ENCODE assay signal across 8 cellular contexts in the genomic region with DNA sequence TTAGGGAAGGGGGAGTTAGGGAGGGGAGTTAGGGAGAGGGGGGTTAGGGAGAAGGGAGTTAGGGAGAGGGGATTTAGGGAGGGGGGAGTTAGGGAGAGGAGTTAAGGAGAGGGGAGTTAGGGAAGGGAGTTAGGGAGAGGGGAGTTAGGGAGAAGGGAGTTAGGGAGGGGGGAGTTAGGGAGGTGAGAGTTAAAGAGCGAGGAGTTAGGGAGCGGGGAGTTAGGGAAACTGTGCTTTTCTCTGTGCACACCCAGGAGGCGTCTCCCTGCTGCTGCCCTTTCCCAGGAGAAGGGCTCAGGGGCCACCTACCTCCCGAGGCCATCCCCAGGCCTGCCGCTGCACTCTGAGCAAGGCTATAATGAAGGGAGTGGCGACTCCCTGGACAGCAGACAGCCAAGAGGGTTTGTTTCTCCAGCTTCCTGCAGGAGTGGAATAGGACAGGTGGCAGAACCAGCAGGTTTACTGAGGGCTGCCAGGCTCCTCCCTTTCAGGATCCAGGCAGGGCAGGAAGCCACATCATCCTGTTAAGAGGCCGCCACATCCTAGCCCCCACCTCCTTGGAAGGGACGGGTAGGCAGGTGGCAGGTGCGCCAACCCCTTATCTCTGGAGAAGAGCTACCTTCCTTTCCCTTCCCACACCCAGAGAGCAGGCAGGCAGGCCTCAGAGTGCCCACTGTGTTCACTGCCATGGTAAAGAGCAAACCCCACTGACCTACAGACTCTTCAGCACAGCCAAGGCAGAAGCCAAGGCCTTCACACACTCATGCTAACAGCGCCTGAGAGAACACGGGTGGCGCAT. TPM values are rescaled to one million over a fixed set of nuclear protein-coding genes. Genes with fewer than 3 reads are reported as not detected.
DNase-seq lines count a peak whose midpoint lies in the region; ATAC-seq and TF ChIP-seq lines count a peak whose summit lies in the region.

No MANE protein-coding gene starts in this region.

- peak overlapping the region; percentile 55 for H3K27ac Mint-ChIP-seq in CD8-positive, alpha-beta T cell
- peak overlapping the region; percentile 61 for H3K27ac Mint-ChIP-seq in activated CD8-positive, alpha-beta T cell treated with anti-CD3 and anti-CD28 coated beads for 36 hours

- peak in 1 of 7 experiments; percentile 39 for DNase-seq in CD8-positive, alpha-beta T cell
- peak; percentile 80 for DNase-seq in NCI-H1105 treated with DMSO at 0.1 percent for 48 hours (lab: John Stamatoyannopoulos, UW)
- DNase-seq in activated CD8-positive, alpha-beta T cell treated with anti-CD3 and anti-CD28 coated beads for 36 hours = peak; percentile 32
- DNase-seq in mucosa of descending colon = peak; percentile 88 to 91 (median 91)
- no peak for DNase-seq in NCI-H226

- CTCF ChIA-PET in CD8-positive, alpha-beta T cell (lab: Charles Lee) = interaction anchor here (0.8 kb wide), 1 partner anchor 10 kb away, joined by 3 read pairs; no protein-coding TSS in a partner anchor
- CTCF ChIA-PET in activated CD8-positive, alpha-beta T cell treated with anti-CD3 and anti-CD28 coated beads for 36 hours (lab: Charles Lee) = no interaction called here

- H3K4me3 ChIP-seq in CD8-positive, alpha-beta T cell (ENCODE audit: low read depth, low read length) = no peak overlapping the region
- no peak overlapping the region for H3K4me3 ChIP-seq in mucosa of descending colon

- peak overlapping the region; percentile 26 for H3K4me3 Mint-ChIP-seq in CD8-positive, alpha-beta T cell
- no peak overlapping the region for H3K4me3 Mint-ChIP-seq in activated CD8-positive, alpha-beta T cell treated with anti-CD3 and anti-CD28 coated beads for 36 hours

- intact Hi-C loops in CD8-positive, alpha-beta T cell (cut with DNase I, micrococcal nuclease) = no loop called here
- intact Hi-C loops in activated CD8-positive, alpha-beta T cell treated with anti-CD3 and anti-CD28 coated beads for 36 hours (cut with micrococcal nuclease) = no loop called here
- intact Hi-C loops in mucosa of descending colon (cut with DNase I, micrococcal nuclease) = no loop called here

- ATAC-seq in CD8-positive, alpha-beta T cell = no peak
- no peak for ATAC-seq in activated CD8-positive, alpha-beta T cell treated with anti-CD3 and anti-CD28 coated beads for 36 hours
- ATAC-seq in mucosa of descending colon (peak; percentile 81), HG03175 (IDR thresholded peaks at IDR 0.05; ENCODE audit: unreplicated experiment) (no peak), HG03045 (IDR thresholded peaks at IDR 0.05; ENCODE audit: unreplicated experiment) (no peak), GM21447 (IDR thresholded peaks at IDR 0.05; ENCODE audit: unreplicated experiment) (no peak)

- no peaks in the 10 kb centered on the region for H3K9me3 ChIP-seq in CD8-positive, alpha-beta T cell (ENCODE audit: low read length)
- H3K9me3 ChIP-seq in mucosa of descending colon = no peaks in the 10 kb centered on the region

- peaks cover 56% of the 10 kb centered on the region for H3K4me1 Mint-ChIP-seq in CD8-positive, alpha-beta T cell (ENCODE audit: low read depth)
- peaks cover 45% of the 10 kb centered on the region for H3K4me1 Mint-ChIP-seq in activated CD8-positive, alpha-beta T cell treated with anti-CD3 and anti-CD28 coated beads for 36 hours (ENCODE audit: low read depth)

- H3K9me3 Mint-ChIP-seq in CD8-positive, alpha-beta T cell = no peaks in the 10 kb centered on the region
- H3K9me3 Mint-ChIP-seq in activated CD8-positive, alpha-beta T cell treated with anti-CD3 and anti-CD28 coated beads for 36 hours = no peaks in the 10 kb centered on the region

- H3K27ac ChIP-seq in CD8-positive, alpha-beta T cell (ENCODE audit: low read depth, low read length) = no peak overlapping the region

- no peaks in the 10 kb centered on the region for H3K36me3 ChIP-seq in CD8-positive, alpha-beta T cell (ENCODE audit: insufficient read depth, low read length)
- H3K36me3 ChIP-seq in mucosa of descending colon (ENCODE audit: low read depth) = no peaks in the 10 kb centered on the region

- no peaks in the 10 kb centered on the region for H3K27me3 Mint-ChIP-seq in CD8-positive, alpha-beta T cell (ENCODE audit: low read depth)
- H3K27me3 Mint-ChIP-seq in activated CD8-positive, alpha-beta T cell treated with anti-CD3 and anti-CD28 coated beads for 36 hours = no peaks in the 10 kb centered on the region

- POLR2A ChIA-PET in CD8-positive, alpha-beta T cell (lab: Charles Lee) = no interaction called here
- POLR2A ChIA-PET in activated CD8-positive, alpha-beta T cell treated with anti-CD3 and anti-CD28 coated beads for 36 hours (lab: Charles Lee) = interaction anchor here (0.6 kb wide), 1 partner anchor 48 kb away, joined by 3 read pairs; no protein-coding TSS in a partner anchor

- peaks cover 42% of the 10 kb centered on the region for H3K36me3 Mint-ChIP-seq in CD8-positive, alpha-beta T cell
- peaks cover 4% of the 10 kb centered on the region for H3K36me3 Mint-ChIP-seq in activated CD8-positive, alpha-beta T cell treated with anti-CD3 and anti-CD28 coated beads for 36 hours (ENCODE audit: low read depth)

- H3K4me1 ChIP-seq in CD8-positive, alpha-beta T cell (ENCODE audit: insufficient read depth, low read length) = peaks cover 45% of the 10 kb centered on the region
- H3K4me1 ChIP-seq in mucosa of descending colon (ENCODE audit: low read depth) = peaks cover 59% of the 10 kb centered on the region

- TF ChIP-seq CTCF in CD8-positive, alpha-beta T cell (IDR thresholded peaks at IDR 0.05) = no peak
- TF ChIP-seq CTCF in activated CD8-positive, alpha-beta T cell treated with anti-CD3 and anti-CD28 coated beads for 36 hours (IDR thresholded peaks at IDR 0.05) = no peak
- no peak for TF ChIP-seq CTCF in mucosa of descending colon (IDR thresholded peaks at IDR 0.05)

- no peaks in the 10 kb centered on the region for H3K27me3 ChIP-seq in CD8-positive, alpha-beta T cell (ENCODE audit: insufficient read depth, low read length)

RNA-seq across cellular contexts. Expression of gene CANT1, which starts 4.3 kb away (rescaled TPM):
- total RNA-seq in CD8-positive, alpha-beta T cell = 10 to 100 TPM; 41.6 to 48.9 TPM
- 10 to 100 TPM; 41.4 to 48.2 TPM for total RNA-seq in activated CD8-positive, alpha-beta T cell treated with anti-CD3 and anti-CD28 coated beads for 36 hours
- 100 to 1,000 TPM; 159 to 376 (median 242) TPM for total RNA-seq in mucosa of descending colon

RNA-seq across cellular contexts. Expression of gene C1QTNF1, which starts 18.7 kb away (rescaled TPM):
- total RNA-seq in CD8-positive, alpha-beta T cell = under 1 TPM in 1 of 2 experiments, not detected in 1; 0.78 TPM
- total RNA-seq in activated CD8-positive, alpha-beta T cell treated with anti-CD3 and anti-CD28 coated beads for 36 hours = under 1 TPM; 0.13 to 0.14 TPM
- total RNA-seq in mucosa of descending colon = 10 to 100 TPM; 16.9 to 33.3 (median 22.1) TPM

RNA-seq across cellular contexts. Expression of gene LGALS3BP, which starts 25.5 kb away (rescaled TPM):
- total RNA-seq in CD8-positive, alpha-beta T cell = 10 to 100 TPM; 30.9 to 32.0 TPM
- 10 to 100 TPM; 41.4 to 50.8 TPM for total RNA-seq in activated CD8-positive, alpha-beta T cell treated with anti-CD3 and anti-CD28 coated beads for 36 hours
- 100 to 1,000 TPM; 329 to 838 (median 752) TPM for total RNA-seq in mucosa of descending colon

Comparison
In these comparisons a context has a peak if more than half of its experiments do, and no peak if none do; other contexts are left out.
1. RNA of gene C1QTNF1, which starts 18.7 kb away (total RNA-seq): 16.9 to 33.3 TPM in mucosa of descending colon; 0.78 TPM in CD8-positive, alpha-beta T cell and 0.13 to 0.14 TPM in activated CD8-positive, alpha-beta T cell treated with anti-CD3 and anti-CD28 coated beads for 36 hours; every median in the first group is over 10 times any median in the second.
2. RNA of gene LGALS3BP, which starts 25.5 kb away (total RNA-seq): 329 to 838 TPM in mucosa of descending colon; 41.4 to 50.8 TPM in activated CD8-positive, alpha-beta T cell treated with anti-CD3 and anti-CD28 coated beads for 36 hours and 30.9 to 32.0 TPM in CD8-positive, alpha-beta T cell; every median in the first group is over 4 times any median in the second.